9 cellular contexts compared by ENCODE assay signal in genomic region chr18:59921384-59921891, GRCh38. TPM values are rescaled to one million over a fixed set of nuclear protein-coding genes. Genes with fewer than 3 reads are reported as not detected.
DNase-seq lines count a peak whose midpoint lies in the region; ATAC-seq lines count a peak whose summit lies in the region.
"Had no signal": no experiment of that assay in that cellular context is flagged by ENCODE, and none has a peak within 500 bp of the region (broad histone marks: within the 10 kb centered on the region; RNA-seq: fewer than 3 reads in every experiment).

No MANE protein-coding gene starts in this region.

- DNase-seq in T-helper 9 cell (peak; percentile 5), renal cortical epithelial cell (ENCODE audit: low read depth) (peak; percentile 71), NCI-H524 treated with DMSO at 0.1 percent for 48 hours (lab: John Stamatoyannopoulos, UW) (no peak), NCI-H82 treated with DMSO at 0.1 percent for 48 hours (lab: John Stamatoyannopoulos, UW; ENCODE audit: unreplicated experiment) (no peak), middle frontal gyrus (ENCODE audit: extremely low spot score, low spot score) (no peak), EL (no peak)

- ATAC-seq in GM18868 (IDR thresholded peaks at IDR 0.05; ENCODE audit: unreplicated experiment), result peak; percentile 50
- ATAC-seq in HG02943 (IDR thresholded peaks at IDR 0.05; ENCODE audit: low read depth, unreplicated experiment), result peak; percentile 40
- ATAC-seq: left lobe of liver had no signal

RNA-seq across cellular contexts. Expression of gene PMAIP1, which starts 21.6 kb away (rescaled TPM):
- 11.6 and 69.3 TPM in 2 replicates for total RNA-seq in renal cortical epithelial cell

Comparison
In these comparisons a context has a peak if more than half of its experiments do, and no peak if none do; other contexts are left out.
1. DNase-seq: peak in T-helper 9 cell (single experiment) and renal cortical epithelial cell (single experiment); none in NCI-H524 treated with DMSO at 0.1 percent for 48 hours (single experiment), NCI-H82 treated with DMSO at 0.1 percent for 48 hours (single experiment), middle frontal gyrus (single experiment) and EL (single experiment).